18 cellular contexts compared by ENCODE assay signal in the genomic region with DNA sequence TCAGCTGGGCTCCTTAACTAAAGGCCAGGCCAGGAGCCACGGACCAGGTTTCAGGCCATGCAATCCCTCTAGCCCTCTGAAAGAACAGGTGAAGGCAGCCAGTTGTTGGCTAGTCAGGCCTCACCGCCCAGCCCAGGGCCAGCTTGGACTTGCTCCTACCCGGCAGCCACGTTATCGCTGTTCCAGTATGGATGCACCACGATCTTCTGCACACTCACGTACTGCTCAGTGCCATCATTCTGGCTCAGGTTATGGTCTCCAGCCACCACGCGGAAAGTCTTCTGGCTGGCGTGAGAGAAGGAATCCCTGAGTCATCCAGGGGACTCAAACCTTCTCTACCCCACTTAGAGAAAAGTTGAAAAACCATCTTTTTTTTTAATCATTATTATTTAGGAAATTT. TPM values are rescaled to one million over a fixed set of nuclear protein-coding genes. Genes with fewer than 3 reads are reported as not detected.
DNase-seq lines count a peak whose midpoint lies in the region; ATAC-seq, FAIRE-seq and TF ChIP-seq lines count a peak whose summit lies in the region.
"Had no signal": no experiment of that assay in that cellular context is flagged by ENCODE, and none has a peak within 500 bp of the region (broad histone marks: within the 10 kb centered on the region; RNA-seq: fewer than 3 reads in every experiment).

No MANE protein-coding gene starts in this region.

- H3K79me1 ChIP-seq in IMR-90 (ENCODE audit: low read depth in 1 of 2, low read length in 2 of 2), result no peaks in the 10 kb centered on the region

- H3K27me3 Mint-ChIP-seq in GM23338 (ENCODE audit: insufficient read depth, low read depth, poor library complexity), result peaks cover 3% of the 10 kb centered on the region
- peaks cover 4% of the 10 kb centered on the region for H3K27me3 Mint-ChIP-seq in glutamatergic neuron (ENCODE audit: unreplicated experiment)
- H3K27me3 Mint-ChIP-seq in activated CD4-positive, alpha-beta memory T cell treated with anti-CD3 and anti-CD28 coated beads, Interleukin-2, amount 10 ng/mL, durations not matched to agents 7 days and 5 days, result no peaks in the 10 kb centered on the region

- no peak overlapping the region for H3K23ac ChIP-seq in IMR-90 (ENCODE audit: low read depth, low read length)

- no peak for ATAC-seq in IMR-90 (ENCODE audit: low read depth)
- peak; percentile 53 for ATAC-seq in esophagus mucosa
- no peak for ATAC-seq in GM23338
- ATAC-seq: A549; CD8-positive, alpha-beta T cell had no signal

- TF ChIP-seq CTCF in IMR-90 (conservative IDR thresholded peaks at IDR 0.05; ENCODE audit: low read depth, low read length), result no peak
- no peak for TF ChIP-seq CTCF in osteoblast (IDR thresholded peaks at IDR 0.05; ENCODE audit: extremely low read depth, low read depth, low read length)
- no peak for TF ChIP-seq CTCF in GM23338 (conservative IDR thresholded peaks at IDR 0.05; ENCODE audit: low read depth in 2 of 2)
- TF ChIP-seq CTCF in glutamatergic neuron (IDR thresholded peaks at IDR 0.05; ENCODE audit: partially characterized antibody, unreplicated experiment), result no peak

- H2AK5ac ChIP-seq in IMR-90 (ENCODE audit: low read depth, low read length), result 0 out of 2 replicates have a peak overlapping the region, but pooled peaks have one; percentile 33

- no peak overlapping the region for H2BK120ac ChIP-seq in IMR-90 (ENCODE audit: low read depth, low read length)

- H3K4me1 ChIP-seq in IMR-90 (ENCODE audit: control insufficient read depth, insufficient read depth, low read length) (peaks cover 4% of the 10 kb centered on the region; the same call in 1 of the 2 replicates), osteoblast (ENCODE audit: insufficient read depth, low read length) (peaks cover 22% of the 10 kb centered on the region), GM23338 (ENCODE audit: insufficient read depth) (no peaks in the 10 kb centered on the region)
- H3K4me1 ChIP-seq: BE2C, HAP-1 had no signal

- no peak overlapping the region for H2AK9ac ChIP-seq in IMR-90 (replicated peaks; ENCODE audit: low read depth, low read length, poor library complexity)

- H2BK15ac ChIP-seq in IMR-90 (ENCODE audit: low read depth, low read length), result no peak overlapping the region

- no peak overlapping the region for H3K14ac ChIP-seq in IMR-90 (replicated peaks; ENCODE audit: low read depth, low read length)

- H4K20me1 ChIP-seq in IMR-90 (ENCODE audit: insufficient read depth, low read length), result no peaks in the 10 kb centered on the region
- H4K20me1 ChIP-seq in osteoblast (ENCODE audit: insufficient read depth, low read length), result no peaks in the 10 kb centered on the region
- H4K20me1 ChIP-seq in GM23338 (replicated peaks; ENCODE audit: insufficient read depth), result no peaks in the 10 kb centered on the region

- H3K27me3 ChIP-seq in IMR-90 (ENCODE audit: control insufficient read depth, insufficient read depth, low read length) (no peaks in the 10 kb centered on the region; the same call in 1 of the 2 replicates), osteoblast (ENCODE audit: insufficient read depth, low read length) (no peaks in the 10 kb centered on the region), GM23338 (ENCODE audit: insufficient read depth) (no peaks in the 10 kb centered on the region)
- H3K27me3 ChIP-seq: BE2C had no signal

- no peaks in the 10 kb centered on the region for H3F3A ChIP-seq in GM23338 (replicated peaks; ENCODE audit: low read depth)

- dilution Hi-C loops in IMR-90 (cut with HindIII; ENCODE audit: low sequenced_read_pairs, unreplicated experiment), result no loop called here

- peaks cover 8% of the 10 kb centered on the region for H3K4me1 Mint-ChIP-seq in GM23338
- no peaks in the 10 kb centered on the region for H3K4me1 Mint-ChIP-seq in glutamatergic neuron (ENCODE audit: low read depth, unreplicated experiment)
- H3K4me1 Mint-ChIP-seq in activated CD4-positive, alpha-beta memory T cell treated with anti-CD3 and anti-CD28 coated beads, Interleukin-2, amount 10 ng/mL, durations not matched to agents 7 days and 5 days, result peaks cover 11% of the 10 kb centered on the region

- H3K9ac ChIP-seq in IMR-90 (ENCODE audit: low read depth, low read length), result no peak overlapping the region

- H3K4ac ChIP-seq in IMR-90 (ENCODE audit: low read depth, low read length), result no peak overlapping the region

- H2BK5ac ChIP-seq in IMR-90 (ENCODE audit: low read depth, low read length, poor library complexity, severe bottlenecking), result no peak overlapping the region

- H3K4me3 Mint-ChIP-seq in GM23338, result no peak overlapping the region; the same call in 2 of the 3 replicates
- H3K4me3 Mint-ChIP-seq in glutamatergic neuron (ENCODE audit: unreplicated experiment), result no peak overlapping the region
- H3K4me3 Mint-ChIP-seq in activated CD4-positive, alpha-beta memory T cell treated with anti-CD3 and anti-CD28 coated beads, Interleukin-2, amount 10 ng/mL, durations not matched to agents 7 days and 5 days, result no peak overlapping the region
- H3K4me3 Mint-ChIP-seq: CD8-positive, alpha-beta T cell had no signal

- no peaks in the 10 kb centered on the region; the same call in 1 of the 2 replicates for H3K9me1 ChIP-seq in IMR-90 (ENCODE audit: insufficient read depth, low read length)

- FAIRE-seq in GM12891 (lab: Jason Lieb, UNC), result peak; percentile 69
- FAIRE-seq: A549, D721Med, H1 had no signal

- CTCF ChIA-PET in IMR-90 (lab: Yijun Ruan, JAX), result interaction anchor here (2.2 kb wide), 1 partner anchor 21 kb away, joined by 16 read pairs; no protein-coding TSS in a partner anchor
- CTCF ChIA-PET in activated CD4-positive, alpha-beta memory T cell treated with anti-CD3 and anti-CD28 coated beads, Interleukin-2, amount 10 ng/mL, durations not matched to agents 7 days and 5 days (lab: Charles Lee), result interaction anchor here (2.1 to 4.4 kb wide), 8 partner anchors 8 to 516 kb away, joined by 10 to 87 read pairs (median 24); partner anchors contain the start of genes DAZAP2 and SMAGP

- WGBS in IMR-90 (ENCODE audit: extremely low coverage in 2 of 2, insufficient read length in 1 of 2), 2 experiments, result 91% methylated on average over 6 of the region's 10 CpGs; no CpG with 5 or more reads in 1 of the 2 experiments

- H3K27ac ChIP-seq in IMR-90 (ENCODE audit: insufficient read depth, low read length), result no peak overlapping the region
- no peak overlapping the region for H3K27ac ChIP-seq in osteoblast (ENCODE audit: low read depth, low read length)
- no peak overlapping the region for H3K27ac ChIP-seq in GM23338 (ENCODE audit: low read depth)
- H3K27ac ChIP-seq: A549, C4-2B had no signal

- H3K27ac Mint-ChIP-seq in GM23338 (no peak overlapping the region), glutamatergic neuron (ENCODE audit: unreplicated experiment) (no peak overlapping the region)
- H3K27ac Mint-ChIP-seq in activated CD4-positive, alpha-beta memory T cell treated with anti-CD3 and anti-CD28 coated beads, Interleukin-2, amount 10 ng/mL, durations not matched to agents 7 days and 5 days, result no peak overlapping the region
- H3K27ac Mint-ChIP-seq: CD8-positive, alpha-beta T cell had no signal

- H3K18ac ChIP-seq in IMR-90 (ENCODE audit: low read depth, low read length), result no peak overlapping the region

- intact Hi-C loops in IMR-90 (cut with micrococcal nuclease), result loop anchor here (5.0 to 10.0 kb wide), 3 partner anchors 235 to 515 kb away; partner anchors contain the start of gene CSRNP2

- H3K9me3 ChIP-seq in IMR-90 (ENCODE audit: control insufficient read depth, insufficient read depth, low read length), result no peaks in the 10 kb centered on the region
- no peaks in the 10 kb centered on the region for H3K9me3 ChIP-seq in osteoblast (ENCODE audit: low read depth, low read length)
- H3K9me3 ChIP-seq: A549, BE2C, HAP-1 had no signal

- no peak for TF ChIP-seq RAD21 in IMR-90 (IDR thresholded peaks at IDR 0.05; ENCODE audit: low read length)

- no peaks in the 10 kb centered on the region for H3K36me3 Mint-ChIP-seq in GM23338 (ENCODE audit: low read depth)
- H3K36me3 Mint-ChIP-seq in glutamatergic neuron (ENCODE audit: unreplicated experiment), result no peaks in the 10 kb centered on the region
- H3K36me3 Mint-ChIP-seq in activated CD4-positive, alpha-beta memory T cell treated with anti-CD3 and anti-CD28 coated beads, Interleukin-2, amount 10 ng/mL, durations not matched to agents 7 days and 5 days (ENCODE audit: low read depth), result no peaks in the 10 kb centered on the region
- H3K36me3 Mint-ChIP-seq: CD8-positive, alpha-beta T cell had no signal

- POLR2A ChIA-PET in IMR-90 (lab: Charles Lee; ENCODE audit: unreplicated experiment), result no interaction called here
- POLR2A ChIA-PET in activated CD4-positive, alpha-beta memory T cell treated with anti-CD3 and anti-CD28 coated beads, Interleukin-2, amount 10 ng/mL, durations not matched to agents 7 days and 5 days (lab: Charles Lee), result interaction anchor here (1.9 to 4.4 kb wide), 2 partner anchors 21 to 72 kb away, joined by 15 to 65 read pairs; partner anchors contain the start of genes BIN2 and SMAGP

- no peak overlapping the region for H4K8ac ChIP-seq in IMR-90 (ENCODE audit: low read depth in 2 of 2, low read length in 2 of 2)

- no TSS peak for BruUV-seq in IMR-90 (replicated peaks; lab: Mats Ljungman, UMichigan)

- H3K4me2 ChIP-seq in IMR-90 (ENCODE audit: low read depth, low read length), result no peak overlapping the region
- no peak overlapping the region for H3K4me2 ChIP-seq in osteoblast (ENCODE audit: insufficient read depth, low read length)
- no peak overlapping the region for H3K4me2 ChIP-seq in GM23338
- H3K4me2 ChIP-seq: A549 had no signal

- H3K9me2 ChIP-seq in GM23338 (ENCODE audit: insufficient read depth), result no peaks in the 10 kb centered on the region; the same call in 1 of the 2 replicates

- TF ChIP-seq POLR2A in GM12891 (IDR thresholded peaks at IDR 0.05; ENCODE audit: low read depth, low read length) (no peak), IMR-90 (IDR thresholded peaks at IDR 0.05; ENCODE audit: low read depth, low read length) (no peak)

- H3K9me3 Mint-ChIP-seq in GM23338 (no peaks in the 10 kb centered on the region), glutamatergic neuron (ENCODE audit: unreplicated experiment) (no peaks in the 10 kb centered on the region)
- H3K9me3 Mint-ChIP-seq in activated CD4-positive, alpha-beta memory T cell treated with anti-CD3 and anti-CD28 coated beads, Interleukin-2, amount 10 ng/mL, durations not matched to agents 7 days and 5 days, result no peaks in the 10 kb centered on the region
- H3K9me3 Mint-ChIP-seq: CD8-positive, alpha-beta T cell had no signal

- peak overlapping the region; percentile 66 for H2AFZ ChIP-seq in IMR-90 (replicated peaks; ENCODE audit: low read length, poor library complexity)
- peak overlapping the region; percentile 29 for H2AFZ ChIP-seq in osteoblast (ENCODE audit: low read length)
- H2AFZ ChIP-seq in GM23338, result no peak overlapping the region

- no peak overlapping the region for H4K5ac ChIP-seq in IMR-90 (ENCODE audit: low read depth, low read length)

- H3K79me2 ChIP-seq in osteoblast (ENCODE audit: insufficient read depth, low read length) (no peaks in the 10 kb centered on the region), GM23338 (replicated peaks; ENCODE audit: insufficient read depth) (no peaks in the 10 kb centered on the region)

- in situ Hi-C loops in IMR-90 (cut with MboI; ENCODE audit: low sequenced_read_pairs), result loop anchor here (10.0 kb wide), 2 partner anchors 258 to 518 kb away; partner anchors contain the start of gene CSRNP2

- DNase-seq in GM12891 (ENCODE audit: insufficient read length, low spot score) (no peak), IMR-90 (no peak), osteoblast (ENCODE audit: insufficient read length, low spot score, missing footprints) (no peak), GM23338 (ENCODE audit: low spot score) (no peak), glutamatergic neuron (no peak)
- DNase-seq in activated CD4-positive, alpha-beta memory T cell treated with anti-CD3 and anti-CD28 coated beads, Interleukin-2, amount 10 ng/mL, durations not matched to agents 7 days and 5 days, result no peak
- DNase-seq: BE2C; CD8-positive, alpha-beta T cell; COR-L47; DND-41; GDM1 had no signal

- no peak overlapping the region for H4K91ac ChIP-seq in IMR-90 (ENCODE audit: insufficient read depth, low read depth, low read length)

- H3K56ac ChIP-seq in IMR-90 (ENCODE audit: extremely low read depth, insufficient read depth, low read length), result no peak overlapping the region

- H3K4me3 ChIP-seq in IMR-90 (ENCODE audit: insufficient read depth, low read depth, low read length) (no peak overlapping the region), osteoblast (ENCODE audit: insufficient read depth, low read length) (no peak overlapping the region), GM23338 (no peak overlapping the region)
- H3K4me3 ChIP-seq: A549, HAP-1 had no signal

- H2BK20ac ChIP-seq in IMR-90 (ENCODE audit: low read depth, low read length), result no peak overlapping the region

- H3K36me3 ChIP-seq in IMR-90 (ENCODE audit: control insufficient read depth, insufficient read depth, low read length) (no peaks in the 10 kb centered on the region), osteoblast (ENCODE audit: insufficient read depth, low read length) (no peaks in the 10 kb centered on the region), GM23338 (ENCODE audit: insufficient read depth) (no peaks in the 10 kb centered on the region)
- H3K36me3 ChIP-seq: BE2C, HAP-1 had no signal

RNA-seq across cellular contexts. Expression of gene CELA1, which starts 4.1 kb away (rescaled TPM):
- not detected for polyA plus RNA-seq in GM12891 (2012; ENCODE audit: low read depth, missing spikeins)
- total RNA-seq in IMR-90 (2012; rRNA removed) (not detected in 2 replicates), esophagus mucosa (not detected), osteoblast (not detected in 2 replicates), glutamatergic neuron (ENCODE audit: unreplicated experiment) (not detected)
- polyA plus RNA-seq in IMR-90 (2012; rRNA removed) (not detected in 2 replicates), GM23338 (2016; fragmentation: Nextera tagmentation; extraction: Ambion mirVana) (not detected in 2 replicates)
- 0.08 TPM in 1 of 2 replicates, not detected in the other for polyA plus RNA-seq in IMR-90 (2012; cell fraction: cytosol; rRNA removed)
- 0.23 TPM in 1 of 2 replicates, not detected in the other for polyA plus RNA-seq in IMR-90 (2012; cell fraction: nucleus; rRNA removed; ENCODE audit: low replicate concordance)
- total RNA-seq in GM23338 (2014; rRNA removed; shearing (Covaris generic)), result not detected in 2 replicates
- total RNA-seq in activated CD4-positive, alpha-beta memory T cell treated with anti-CD3 and anti-CD28 coated beads, Interleukin-2, amount 10 ng/mL, durations not matched to agents 7 days and 5 days, result not detected
- total RNA-seq: H1, HT1080 had no signal
- polyA plus RNA-seq: A549 had no signal

RNA-seq across cellular contexts. Expression of gene BIN2, which starts 18.4 kb away (rescaled TPM):
- polyA plus RNA-seq in GM12891 (2012; ENCODE audit: low read depth, missing spikeins), result 18.6 TPM
- not detected in 2 replicates for total RNA-seq in IMR-90 (2012; rRNA removed)
- not detected in 2 replicates for polyA plus RNA-seq in IMR-90 (2012; rRNA removed)
- not detected in 2 replicates for polyA plus RNA-seq in IMR-90 (2012; cell fraction: cytosol; rRNA removed)
- polyA plus RNA-seq in IMR-90 (2012; cell fraction: nucleus; rRNA removed; ENCODE audit: low replicate concordance), result not detected in 2 replicates
- total RNA-seq in esophagus mucosa, result 1.5 TPM
- under 0.01 TPM in 1 of 2 replicates, not detected in the other for total RNA-seq in osteoblast
- total RNA-seq in GM23338 (2014; rRNA removed; shearing (Covaris generic)), result 0.23 TPM in 1 of 2 replicates, not detected in the other
- 0.17 TPM in 1 of 2 replicates, not detected in the other for polyA plus RNA-seq in GM23338 (2016; fragmentation: Nextera tagmentation; extraction: Ambion mirVana)
- not detected for total RNA-seq in glutamatergic neuron (ENCODE audit: unreplicated experiment)
- 100 to 1,000 TPM; 206 to 214 TPM for total RNA-seq in activated CD4-positive, alpha-beta memory T cell treated with anti-CD3 and anti-CD28 coated beads, Interleukin-2, amount 10 ng/mL, durations not matched to agents 7 days and 5 days
- total RNA-seq: H1 had no signal
- polyA plus RNA-seq: H1 had no signal

RNA-seq across cellular contexts. Expression of gene GALNT6, which starts 48.8 kb away (rescaled TPM):
- 15.2 TPM for polyA plus RNA-seq in GM12891 (2012; ENCODE audit: low read depth, missing spikeins)
- total RNA-seq in IMR-90 (2012; rRNA removed), result 21.4 and 23.7 TPM in 2 replicates
- 16.4 and 17.1 TPM in 2 replicates for polyA plus RNA-seq in IMR-90 (2012; rRNA removed)
- 10.8 and 12.1 TPM in 2 replicates for polyA plus RNA-seq in IMR-90 (2012; cell fraction: cytosol; rRNA removed)
- polyA plus RNA-seq in IMR-90 (2012; cell fraction: nucleus; rRNA removed; ENCODE audit: low replicate concordance), result 8.3 and 10.0 TPM in 2 replicates
- 13.4 TPM for total RNA-seq in esophagus mucosa
- total RNA-seq in osteoblast, result 7.1 and 9.8 TPM in 2 replicates
- 18.6 and 20.2 TPM in 2 replicates for total RNA-seq in GM23338 (2014; rRNA removed; shearing (Covaris generic))
- polyA plus RNA-seq in GM23338 (2016; fragmentation: Nextera tagmentation; extraction: Ambion mirVana), result 8.1 and 8.6 TPM in 2 replicates
- 0.39 TPM for total RNA-seq in glutamatergic neuron (ENCODE audit: unreplicated experiment)
- 10 to 100 TPM; 17.8 to 18.6 TPM for total RNA-seq in activated CD4-positive, alpha-beta memory T cell treated with anti-CD3 and anti-CD28 coated beads, Interleukin-2, amount 10 ng/mL, durations not matched to agents 7 days and 5 days

Comparison
In these comparisons a context has a peak if more than half of its experiments do, and no peak if none do; other contexts are left out.
1. RNA of gene BIN2, which starts 18.4 kb away (total RNA-seq): 206 to 214 TPM in activated CD4-positive, alpha-beta memory T cell treated with anti-CD3 and anti-CD28 coated beads, Interleukin-2, amount 10 ng/mL, durations not matched to agents 7 days and 5 days; 1.5 TPM in esophagus mucosa (single experiment), not detected in IMR-90, under 0.01 TPM in osteoblast, 0.23 TPM in GM23338 and not detected in glutamatergic neuron (single experiment); every median in the first group is over 10 times any median in the second.